Comparison of ENCODE assay signal across 15 cellular contexts in the genomic region with DNA sequence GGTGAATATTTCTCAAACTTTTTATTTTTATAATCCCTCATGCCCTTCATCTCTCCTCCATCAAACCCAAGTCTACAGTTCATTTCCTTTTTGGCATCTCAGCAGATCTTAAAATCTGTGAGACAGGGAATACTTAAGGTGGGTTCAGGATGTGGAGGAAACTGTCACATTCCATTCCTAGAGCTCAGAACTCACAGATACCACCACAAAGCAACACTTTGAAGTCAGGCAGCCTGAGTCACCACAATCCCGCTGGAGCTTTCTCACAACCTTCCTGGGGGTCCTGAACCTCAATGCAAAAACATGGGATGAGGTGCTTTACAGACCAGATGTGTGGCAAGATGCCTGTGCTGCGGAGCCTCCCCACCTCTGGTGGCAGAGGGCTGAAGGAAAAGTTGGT.
DNase-seq lines count a peak whose midpoint lies in the region; ATAC-seq and TF ChIP-seq lines count a peak whose summit lies in the region.
"Had no signal": no experiment of that assay in that cellular context is flagged by ENCODE, and none has a peak within 500 bp of the region (broad histone marks: within the 10 kb centered on the region; RNA-seq: fewer than 3 reads in every experiment).

No MANE protein-coding gene starts in this region.

- H3K27ac Mint-ChIP-seq in T-helper 17 cell, result no peak overlapping the region
- H3K27ac Mint-ChIP-seq: activated CD4-positive, alpha-beta memory T cell treated with anti-CD3 and anti-CD28 coated beads, Interleukin-2, amount 10 ng/mL, durations not matched to agents 7 days and 5 days had no signal

- TF ChIP-seq CTCF in epithelial cell of proximal tubule (conservative IDR thresholded peaks at IDR 0.05; ENCODE audit: low read depth, low read length), result no peak

- H3K9me2 ChIP-seq in GM23248 (ENCODE audit: insufficient read depth), result no peaks in the 10 kb centered on the region

- peaks cover 21% of the 10 kb centered on the region for H3F3A ChIP-seq in GM23248 (ENCODE audit: insufficient read depth)

- H3K36me3 ChIP-seq in GM23248 (ENCODE audit: low read depth), result no peaks in the 10 kb centered on the region

- no peaks in the 10 kb centered on the region for H3K27me3 ChIP-seq in GM23248 (replicated peaks; ENCODE audit: insufficient read depth)

- H3K9me3 ChIP-seq in GM23248 (ENCODE audit: low read depth) (no peaks in the 10 kb centered on the region), T-helper 17 cell (ENCODE audit: control insufficient read depth, low read length, poor library complexity, severe bottlenecking) (no peaks in the 10 kb centered on the region)

- H3K4me1 ChIP-seq in GM23248 (ENCODE audit: insufficient read depth), result peaks cover 28% of the 10 kb centered on the region
- H3K4me1 ChIP-seq: parathyroid adenoma had no signal

- H3K27ac ChIP-seq in GM23248, result no peak overlapping the region
- H3K27ac ChIP-seq: coronary artery, KMS-11, parathyroid adenoma had no signal

- ATAC-seq in T-helper 17 cell, result no peak

- H3K9ac ChIP-seq in GM23248, result no peak overlapping the region
- H3K9ac ChIP-seq: KMS-11, parathyroid adenoma had no signal

- DNase-seq in GM23248 (peak; percentile 48), RPMI7951 (ENCODE audit: low read depth) (peak; percentile 81), epithelial cell of proximal tubule (ENCODE audit: low read depth) (peak; percentile 64), renal cortical epithelial cell (ENCODE audit: low read depth) (peak; percentile 95), SKM-1 (lab: John Stamatoyannopoulos, UW; ENCODE audit: unreplicated experiment) (no peak), NCI-H128 (lab: John Stamatoyannopoulos, UW; ENCODE audit: unreplicated experiment) (no peak), T-helper 17 cell (no peak)
- no peak for DNase-seq in activated CD4-positive, CD25-positive, alpha-beta regulatory T cell treated with anti-CD3 and anti-CD28 coated beads, Interleukin-2, amount 50 U/mL, for 72 hours
- DNase-seq: activated CD4-positive, alpha-beta memory T cell treated with anti-CD3 and anti-CD28 coated beads, Interleukin-2, amount 10 ng/mL, durations not matched to agents 7 days and 5 days; activated gamma-delta T cell; COR-L47; glutamatergic neuron had no signal

- H4K20me1 ChIP-seq in GM23248 (ENCODE audit: insufficient read depth), result no peaks in the 10 kb centered on the region

- 14 to 21% methylated on average over 2 of the region's 2 CpGs for WGBS in GM23248 (ENCODE audit: low coverage in 1 of 2, low lambda C conversion rate in 2 of 2, missing lambda C conversion rate in 2 of 2), 2 experiments

- H3K4me3 Mint-ChIP-seq in T-helper 17 cell, result no peak overlapping the region
- H3K4me3 Mint-ChIP-seq: activated CD4-positive, alpha-beta memory T cell treated with anti-CD3 and anti-CD28 coated beads, Interleukin-2, amount 10 ng/mL, durations not matched to agents 7 days and 5 days had no signal

- H3K79me2 ChIP-seq in GM23248 (ENCODE audit: insufficient read depth), result no peaks in the 10 kb centered on the region
- H3K79me2 ChIP-seq: parathyroid adenoma had no signal

- no peaks in the 10 kb centered on the region for H3K4me1 Mint-ChIP-seq in T-helper 17 cell
- H3K4me1 Mint-ChIP-seq: activated CD4-positive, alpha-beta memory T cell treated with anti-CD3 and anti-CD28 coated beads, Interleukin-2, amount 10 ng/mL, durations not matched to agents 7 days and 5 days had no signal

- H3K36me3 Mint-ChIP-seq in T-helper 17 cell (ENCODE audit: low read depth), result no peaks in the 10 kb centered on the region

- no peak overlapping the region for H2AFZ ChIP-seq in GM23248
- H2AFZ ChIP-seq: parathyroid adenoma had no signal

- H3K27me3 Mint-ChIP-seq in T-helper 17 cell, result peaks cover 4% of the 10 kb centered on the region
- H3K27me3 Mint-ChIP-seq: activated CD4-positive, alpha-beta memory T cell treated with anti-CD3 and anti-CD28 coated beads, Interleukin-2, amount 10 ng/mL, durations not matched to agents 7 days and 5 days had no signal

- peak overlapping the region; percentile 33 for H3K4me2 ChIP-seq in GM23248 (ENCODE audit: unreplicated experiment)
- H3K4me2 ChIP-seq: KMS-11 had no signal

- in situ Hi-C loops in GM23248 (cut with MboI), result no loop called here

- no peak overlapping the region for H3K4me3 ChIP-seq in GM23248
- H3K4me3 ChIP-seq in epithelial cell of proximal tubule (ENCODE audit: low read depth, low read length), result no peak overlapping the region
- H3K4me3 ChIP-seq: coronary artery had no signal

Comparison
In these comparisons a context has a peak if more than half of its experiments do, and no peak if none do; other contexts are left out.
1. DNase-seq: peak in GM23248 (single experiment), RPMI7951 (single experiment), epithelial cell of proximal tubule (single experiment) and renal cortical epithelial cell (single experiment); none in SKM-1 (single experiment), NCI-H128 (single experiment), activated CD4-positive, CD25-positive, alpha-beta regulatory T cell treated with anti-CD3 and anti-CD28 coated beads, Interleukin-2, amount 50 U/mL, for 72 hours (single experiment) and T-helper 17 cell (0 of 3).